In the genomic region with DNA sequence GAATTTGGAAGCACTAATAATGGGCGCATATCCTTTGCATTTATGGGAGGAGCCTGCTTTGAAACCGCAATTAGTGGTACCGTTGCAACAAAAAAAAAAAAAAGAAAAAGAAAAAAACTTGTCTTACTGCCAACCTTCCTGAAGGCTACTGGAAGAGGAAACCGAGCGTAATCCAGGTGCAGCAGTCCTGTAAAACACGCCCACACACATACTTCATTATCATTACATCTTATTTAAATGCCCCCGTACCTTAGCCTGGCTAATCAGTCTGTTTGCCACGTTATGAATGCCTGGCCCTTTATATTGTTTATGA, we compare ENCODE assay signal across 8 cellular contexts. TPM values are rescaled to one million over a fixed set of nuclear protein-coding genes. Genes with fewer than 3 reads are reported as not detected.
DNase-seq lines count a peak whose midpoint lies in the region; ATAC-seq, FAIRE-seq and TF ChIP-seq lines count a peak whose summit lies in the region.

No MANE protein-coding gene starts in this region.

- dilution Hi-C loops in keratinocyte (cut with MboI; ENCODE audit: extremely low pct_ligation_motif_present, low sequenced_read_pairs) = no loop called here

- peaks cover 10% of the 10 kb centered on the region for H3K9me3 Mint-ChIP-seq in activated naive CD8-positive, alpha-beta T cell (ENCODE audit: low read depth)

- H3K4me3 ChIP-seq in right atrium auricular region (peak overlapping the region; percentile 84 to 90), keratinocyte (ENCODE audit: control insufficient read depth in 2 of 3, extremely low read depth in 1 of 3, insufficient read depth in 2 of 3, low read depth in 1 of 3, low read length in 3 of 3) (peak overlapping the region in 2 of 3 experiments; percentile 81 to 88), lower leg skin (ENCODE audit: low read depth, poor library complexity, severe bottlenecking) (no peak overlapping the region)

- H3K27me3 Mint-ChIP-seq in activated naive CD8-positive, alpha-beta T cell = no peaks in the 10 kb centered on the region

- TF ChIP-seq CTCF in right atrium auricular region (IDR thresholded peaks at IDR 0.05) (no peak), keratinocyte (optimal IDR thresholded peaks at IDR 0.05 in 1 of 3, IDR thresholded peaks at IDR 0.05 in 1 of 3, conservative IDR thresholded peaks at IDR 0.05 in 1 of 3; ENCODE audit: extremely low read depth in 1 of 3, insufficient read depth in 2 of 3, low read length in 3 of 3) (no peak), lower leg skin (IDR thresholded peaks at IDR 0.05) (no peak)

- ATAC-seq in left cardiac atrium = no peak

- intact Hi-C loops in left cardiac atrium (cut with DNase I) (no loop called here), lower leg skin (cut with DNase I; ENCODE audit: low total_unique reads) (no loop called here)

- H4K20me1 ChIP-seq in keratinocyte (ENCODE audit: control insufficient read depth, extremely low read depth, insufficient read depth, low read length) = no peaks in the 10 kb centered on the region

- peaks cover 43% of the 10 kb centered on the region for H3K79me2 ChIP-seq in keratinocyte (ENCODE audit: control insufficient read depth, insufficient read depth, low read length)

- peak overlapping the region; percentile 91 for H3K9ac ChIP-seq in keratinocyte (ENCODE audit: control insufficient read depth, extremely low read depth, insufficient read depth, low read length)

- H3K36me3 ChIP-seq in right atrium auricular region = peaks cover 6% of the 10 kb centered on the region
- peaks cover 5 to 10% of the 10 kb centered on the region in 2 experiments for H3K36me3 ChIP-seq in keratinocyte (ENCODE audit: control insufficient read depth in 2 of 2, extremely low read depth in 1 of 2, insufficient read depth in 2 of 2, low read length in 2 of 2)

- H2AFZ ChIP-seq in keratinocyte (ENCODE audit: control insufficient read depth, low read length) = no peak overlapping the region

- DNase-seq in right atrium auricular region (ENCODE audit: low spot score) (no peak), left cardiac atrium (no peak), NCI-H1436 treated with DMSO at 0.1 percent for 48 hours (lab: John Stamatoyannopoulos, UW) (peak; percentile 83), keratinocyte (ENCODE audit: low read depth, low spot score) (peak; percentile 77), retina (no peak), lower leg skin (ENCODE audit: low spot score in 2 of 2) (no peak)

- FAIRE-seq in keratinocyte (lab: Jason Lieb, UNC) = peak; percentile 57

- H3K27me3 ChIP-seq in right atrium auricular region (no peaks in the 10 kb centered on the region), keratinocyte (ENCODE audit: control insufficient read depth, extremely low read depth, insufficient read depth, low read length) (no peaks in the 10 kb centered on the region)

- no peak overlapping the region for H3K27ac ChIP-seq in right atrium auricular region
- peak overlapping the region; percentile 69 for H3K27ac ChIP-seq in keratinocyte (ENCODE audit: control insufficient read depth, insufficient read depth, low read length)
- H3K27ac ChIP-seq in temporal lobe (ENCODE audit: low read depth, low read length) = peak overlapping the region; percentile 68

- peak overlapping the region; percentile 85 for H3K4me2 ChIP-seq in keratinocyte (ENCODE audit: control insufficient read depth, extremely low read depth, insufficient read depth, low read depth, low read length)

- H3K36me3 Mint-ChIP-seq in activated naive CD8-positive, alpha-beta T cell = peaks cover 27% of the 10 kb centered on the region

- H3K4me1 ChIP-seq in right atrium auricular region (peaks cover 0 to 39% of the 10 kb centered on the region in 2 donors), keratinocyte (ENCODE audit: control insufficient read depth, extremely low read depth, insufficient read depth, low read length) (peaks cover 42% of the 10 kb centered on the region)

- 7 to 8% methylated on average over 8 of the region's 8 CpGs for WGBS in lower leg skin, 2 donors

- H3K9me1 ChIP-seq in keratinocyte (ENCODE audit: control insufficient read depth, extremely low read depth, insufficient read depth, low read length) = no peaks in the 10 kb centered on the region

- no peak for TF ChIP-seq POLR2A in lower leg skin (IDR thresholded peaks at IDR 0.05)

- H3K4me3 Mint-ChIP-seq in activated naive CD8-positive, alpha-beta T cell = peak overlapping the region; percentile 98

- peak overlapping the region; percentile 96 for H3K27ac Mint-ChIP-seq in activated naive CD8-positive, alpha-beta T cell

- peaks cover 47% of the 10 kb centered on the region for H3K4me1 Mint-ChIP-seq in activated naive CD8-positive, alpha-beta T cell (ENCODE audit: low read depth)

- H3K9me3 ChIP-seq in right atrium auricular region (no peaks in the 10 kb centered on the region), keratinocyte (ENCODE audit: control insufficient read depth, low read depth, low read length) (no peaks in the 10 kb centered on the region)

RNA-seq across cellular contexts. Expression of gene ZNF281, which starts 0.7 kb away (rescaled TPM):
- total RNA-seq in right atrium auricular region (10 to 100 TPM in 1 of 2 donors, 1 to 10 TPM in 1; 6.9 to 11.4 TPM), left cardiac atrium (1 to 10 TPM; 7.0 to 9.2 TPM), temporal lobe (33.4 TPM), lower leg skin (1 to 10 TPM; 3.4 to 5.5 (median 5.3) TPM)
- 8.7 to 14.7 TPM (median 11.0 TPM) in 3 replicates for polyA plus RNA-seq in keratinocyte
- 10.1 TPM for polyA plus RNA-seq in keratinocyte (2011; ENCODE audit: low read depth)
- 4.7 and 9.6 TPM in 2 replicates for polyA plus RNA-seq in keratinocyte (2011; cell fraction: cytosol; rRNA removed)
- polyA plus RNA-seq in keratinocyte (2011; cell fraction: nucleus; rRNA removed) = 15.4 and 20.3 TPM in 2 replicates
- 10.0 and 15.0 TPM in 2 replicates for polyA plus RNA-seq in keratinocyte (2012; ENCODE audit: low replicate concordance)
- 13.8 to 21.6 TPM (median 17.1 TPM) in 3 replicates for polyA minus RNA-seq in keratinocyte
- 12.9 TPM for polyA minus RNA-seq in keratinocyte (2011; cell fraction: cytosol; rRNA and poly(A)+ RNA removed)
- 17.0 and 34.3 TPM in 2 replicates for polyA minus RNA-seq in keratinocyte (2011; cell fraction: nucleus; rRNA and poly(A)+ RNA removed)

Comparison
In these comparisons a context has a peak if more than half of its experiments do, and no peak if none do; other contexts are left out.
1. DNase-seq: peak in NCI-H1436 treated with DMSO at 0.1 percent for 48 hours (single experiment) and keratinocyte (single experiment); none in right atrium auricular region (single experiment), left cardiac atrium (single experiment), retina (single experiment) and lower leg skin (0 of 2).
2. H3K27ac ChIP-seq: peak in keratinocyte (single experiment) and temporal lobe (single experiment); none in right atrium auricular region (0 of 2).